In genomic region chr15:65902373-65902772, GRCh38 we compare ENCODE assay signal across 10 cellular contexts. TPM values are rescaled to one million over a fixed set of nuclear protein-coding genes. Genes with fewer than 3 reads are reported as not detected.
DNase-seq lines count a peak whose midpoint lies in the region; ATAC-seq, FAIRE-seq and TF ChIP-seq lines count a peak whose summit lies in the region.
"Had no signal": no experiment of that assay in that cellular context is flagged by ENCODE, and none has a peak within 500 bp of the region (broad histone marks: within the 10 kb centered on the region; RNA-seq: fewer than 3 reads in every experiment).

No MANE protein-coding gene starts in this region.

- TF ChIP-seq POLR2A in A549 (IDR thresholded peaks at IDR 0.05; ENCODE audit: low read length), result no peak
- no peak for TF ChIP-seq POLR2A in gastrocnemius medialis (IDR thresholded peaks at IDR 0.05)

- in situ Hi-C loops in gastrocnemius medialis (cut with MboI; ENCODE audit: low sequenced_read_pairs in 4 of 4), result no loop called here

- CTCF ChIA-PET in A549 (lab: Yijun Ruan, JAX), result interaction anchor here (1.2 to 2.1 kb wide), 3 partner anchors 10 to 27 kb away, joined by 3 to 6 read pairs (median 3); no protein-coding TSS in a partner anchor

- no peaks in the 10 kb centered on the region for H3K9me3 Mint-ChIP-seq in glutamatergic neuron (ENCODE audit: unreplicated experiment)

- no peak overlapping the region for H3K9ac ChIP-seq in NT2/D1 (ENCODE audit: insufficient read length, low read depth)
- H3K9ac ChIP-seq: parathyroid adenoma had no signal

- H3K27ac Mint-ChIP-seq in glutamatergic neuron (ENCODE audit: unreplicated experiment), result no peak overlapping the region
- H3K27ac Mint-ChIP-seq: activated naive CD8-positive, alpha-beta T cell had no signal

- peak; percentile 89 to 90 for ATAC-seq in A549
- peak; percentile 74 for ATAC-seq in GM18502 (IDR thresholded peaks at IDR 0.05; ENCODE audit: poor library complexity, unreplicated experiment)
- peak; percentile 63 for ATAC-seq in HG02970 (IDR thresholded peaks at IDR 0.05; ENCODE audit: low FRiP score, unreplicated experiment)
- peak; percentile 36 to 41 for ATAC-seq in gastrocnemius medialis

- no peaks in the 10 kb centered on the region for H3K27me3 ChIP-seq in NT2/D1 (ENCODE audit: insufficient read depth, insufficient read length)
- H3K27me3 ChIP-seq in gastrocnemius medialis, result no peaks in the 10 kb centered on the region

- no peaks in the 10 kb centered on the region for H3K36me3 Mint-ChIP-seq in glutamatergic neuron (ENCODE audit: unreplicated experiment)

- H3K4me3 ChIP-seq in A549 (no peak overlapping the region), NT2/D1 (ENCODE audit: insufficient read length, low read depth) (no peak overlapping the region), fibroblast of the aortic adventitia (ENCODE audit: low read depth, low read length) (no peak overlapping the region), gastrocnemius medialis (no peak overlapping the region)

- no peak for TF ChIP-seq EP300 in A549 (IDR thresholded peaks at IDR 0.05)

- H3K4me1 ChIP-seq in A549, result peaks cover 30% of the 10 kb centered on the region
- peaks cover 9% of the 10 kb centered on the region for H3K4me1 ChIP-seq in NT2/D1 (ENCODE audit: insufficient read depth, insufficient read length)
- H3K4me1 ChIP-seq in gastrocnemius medialis, result peaks cover 0 to 19% of the 10 kb centered on the region in 2 donors
- H3K4me1 ChIP-seq: parathyroid adenoma had no signal

- H3K4me3 Mint-ChIP-seq in glutamatergic neuron (ENCODE audit: unreplicated experiment), result no peak overlapping the region
- H3K4me3 Mint-ChIP-seq: activated naive CD8-positive, alpha-beta T cell had no signal

- H3K9me3 ChIP-seq in A549 (no peaks in the 10 kb centered on the region), NT2/D1 (ENCODE audit: insufficient read depth, low read length) (no peaks in the 10 kb centered on the region), gastrocnemius medialis (no peaks in the 10 kb centered on the region)

- POLR2A ChIA-PET in A549 (lab: Yijun Ruan, JAX), result interaction anchor here (1.4 to 2.3 kb wide), 2 partner anchors 24 to 33 kb away, joined by 3 to 12 read pairs; partner anchors contain the start of gene RAB11A

- no peaks in the 10 kb centered on the region for H3K27me3 Mint-ChIP-seq in glutamatergic neuron (ENCODE audit: unreplicated experiment)
- H3K27me3 Mint-ChIP-seq: activated naive CD8-positive, alpha-beta T cell had no signal

- peak; percentile 73 to 84 for DNase-seq in A549 (ENCODE audit: low read depth in 1 of 2, low spot score in 1 of 2)
- peak; percentile 55 for DNase-seq in NT2/D1 (ENCODE audit: low read depth, low spot score)
- DNase-seq in fibroblast of the aortic adventitia (ENCODE audit: low read depth), result peak; percentile 5
- peak; percentile 17 to 40 for DNase-seq in gastrocnemius medialis
- no peak for DNase-seq in glutamatergic neuron
- no peak for DNase-seq in activated T-cell treated with anti-CD3 and anti-CD28 coated beads for 4 hours

- intact Hi-C loops in gastrocnemius medialis (cut with DNase I; ENCODE audit: low total_unique reads), result no loop called here

- 82% methylated on average over 1 of the region's 1 CpG for WGBS in A549 (ENCODE audit: missing lambda C conversion rate)

- no peak for TF ChIP-seq RAD21 in A549 (conservative IDR thresholded peaks at IDR 0.05 in 1 of 2, IDR thresholded peaks at IDR 0.05 in 1 of 2)

- no peak for FAIRE-seq in A549 (lab: Jason Lieb, UNC)

- H3K36me3 ChIP-seq in NT2/D1 (ENCODE audit: insufficient read depth, insufficient read length, low read length), result peaks cover 54% of the 10 kb centered on the region
- H3K36me3 ChIP-seq in gastrocnemius medialis, result peaks cover 0 to 36% of the 10 kb centered on the region in 2 donors

- peak overlapping the region; percentile 50 to 69 for H3K27ac ChIP-seq in A549
- H3K27ac ChIP-seq in gastrocnemius medialis, result no peak overlapping the region
- H3K27ac ChIP-seq: parathyroid adenoma had no signal

- TF ChIP-seq CTCF in A549 (IDR thresholded peaks at IDR 0.05), result no peak
- no peak for TF ChIP-seq CTCF in fibroblast of the aortic adventitia (IDR thresholded peaks at IDR 0.05; ENCODE audit: insufficient read depth, low read length)
- no peak for TF ChIP-seq CTCF in gastrocnemius medialis (IDR thresholded peaks at IDR 0.05 in 4 of 5, conservative IDR thresholded peaks at IDR 0.05 in 1 of 5)
- no peak for TF ChIP-seq CTCF in glutamatergic neuron (IDR thresholded peaks at IDR 0.05; ENCODE audit: partially characterized antibody, unreplicated experiment)

- H3K4me1 Mint-ChIP-seq in glutamatergic neuron (ENCODE audit: low read depth, unreplicated experiment), result no peaks in the 10 kb centered on the region

- peak overlapping the region; percentile 44 for H3K4me2 ChIP-seq in A549

TF ChIP-seq in A549, 52 proteins besides CTCF, POLR2A, EP300 and RAD21:
- TF ChIP-seq KDM1A (IDR thresholded peaks at IDR 0.05; ENCODE audit: low read depth) (no peak), ZSCAN20 (CRISPR knock-in tag; IDR thresholded peaks at IDR 0.05) (no peak), SMC3 (IDR thresholded peaks at IDR 0.05) (no peak), FOSL2 (IDR thresholded peaks at IDR 0.05) (no peak), FOSL2 (CRISPR knock-in tag; IDR thresholded peaks at IDR 0.05) (peak; percentile 38; the same call in 1 of the 2 replicates), MAFK (IDR thresholded peaks at IDR 0.05; ENCODE audit: partially characterized antibody) (peak; percentile 7), KDM5A (IDR thresholded peaks at IDR 0.05) (no peak), CBX8 (IDR thresholded peaks at IDR 0.05) (no peak), CHD4 (IDR thresholded peaks at IDR 0.05; ENCODE audit: borderline replicate concordance) (no peak), PHF8 (IDR thresholded peaks at IDR 0.05; ENCODE audit: borderline replicate concordance, low read depth) (no peak), ESRRA (IDR thresholded peaks at IDR 0.05; ENCODE audit: borderline replicate concordance, low read length) (no peak), EHF (CRISPR knock-in tag; IDR thresholded peaks at IDR 0.05) (no peak), NFE2L2 (conservative IDR thresholded peaks at IDR 0.05; ENCODE audit: low read length) (no peak), TP53 (CRISPR knock-in tag; IDR thresholded peaks at IDR 0.05) (no peak), EHMT2 (IDR thresholded peaks at IDR 0.05; ENCODE audit: low read depth) (no peak), ZFP36 (IDR thresholded peaks at IDR 0.05; ENCODE audit: borderline replicate concordance, partially characterized antibody) (no peak)
- TF ChIP-seq, protein P1, sequence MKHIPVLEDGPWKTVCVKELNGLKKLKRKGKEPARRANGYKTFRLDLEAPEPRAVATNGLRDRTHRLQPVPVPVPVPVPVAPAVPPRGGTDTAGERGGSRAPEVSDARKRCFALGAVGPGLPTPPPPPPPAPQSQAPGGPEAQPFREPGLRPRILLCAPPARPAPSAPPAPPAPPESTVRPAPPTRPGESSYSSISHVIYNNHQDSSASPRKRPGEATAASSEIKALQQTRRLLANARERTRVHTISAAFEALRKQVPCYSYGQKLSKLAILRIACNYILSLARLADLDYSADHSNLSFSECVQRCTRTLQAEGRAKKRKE (CRISPR knock-in tag; IDR thresholded peaks at IDR 0.05; ENCODE audit: low read depth), result no peak

RNA-seq across cellular contexts. Expression of gene RAB11A, which starts 33.1 kb away (rescaled TPM):
- 527 and 551 TPM in 2 replicates for polyA plus RNA-seq in A549 (2011; rRNA removed)
- 261 and 300 TPM in 2 replicates for polyA plus RNA-seq in A549 (2012; cell fraction: cytosol; rRNA removed)
- 125 and 150 TPM in 2 replicates for polyA plus RNA-seq in A549 (2012; cell fraction: nucleus; rRNA removed)
- 306 to 335 TPM (median 316 TPM) in 3 replicates for polyA plus RNA-seq in A549 (2017; fragmentation: RNase III; extraction: RNeasy Plus Mini Kit Qiagen cat#74134 plus additional on column Dnase treatment)
- polyA minus RNA-seq in A549 (2011; rRNA and poly(A)+ RNA removed), result 84.0 and 108 TPM in 2 replicates
- total RNA-seq in fibroblast of the aortic adventitia (ENCODE audit: low replicate concordance), result 84.5 and 218 TPM in 2 replicates
- 100 to 1,000 TPM in 3 of 4 donors, 10 to 100 TPM in 1; 93.0 to 207 (median 166) TPM for total RNA-seq in gastrocnemius medialis
- 197 TPM for total RNA-seq in glutamatergic neuron (ENCODE audit: unreplicated experiment)

Comparison
In these comparisons a context has a peak if more than half of its experiments do, and no peak if none do; other contexts are left out.
1. ATAC-seq: peak in every context shown above with its lines; median percentile 90 in A549; 74 in GM18502; 63 in HG02970; 38 in gastrocnemius medialis.
2. DNase-seq: peak in A549 (2 of 2), NT2/D1 (single experiment), fibroblast of the aortic adventitia (single experiment) and gastrocnemius medialis (2 of 2); none in glutamatergic neuron (single experiment) and activated T-cell treated with anti-CD3 and anti-CD28 coated beads for 4 hours (single experiment).
3. H3K27ac ChIP-seq: peak in A549 (2 of 2); none in gastrocnemius medialis (0 of 4).